ENCODE assay signal across 1 cellular context in the genomic region with DNA sequence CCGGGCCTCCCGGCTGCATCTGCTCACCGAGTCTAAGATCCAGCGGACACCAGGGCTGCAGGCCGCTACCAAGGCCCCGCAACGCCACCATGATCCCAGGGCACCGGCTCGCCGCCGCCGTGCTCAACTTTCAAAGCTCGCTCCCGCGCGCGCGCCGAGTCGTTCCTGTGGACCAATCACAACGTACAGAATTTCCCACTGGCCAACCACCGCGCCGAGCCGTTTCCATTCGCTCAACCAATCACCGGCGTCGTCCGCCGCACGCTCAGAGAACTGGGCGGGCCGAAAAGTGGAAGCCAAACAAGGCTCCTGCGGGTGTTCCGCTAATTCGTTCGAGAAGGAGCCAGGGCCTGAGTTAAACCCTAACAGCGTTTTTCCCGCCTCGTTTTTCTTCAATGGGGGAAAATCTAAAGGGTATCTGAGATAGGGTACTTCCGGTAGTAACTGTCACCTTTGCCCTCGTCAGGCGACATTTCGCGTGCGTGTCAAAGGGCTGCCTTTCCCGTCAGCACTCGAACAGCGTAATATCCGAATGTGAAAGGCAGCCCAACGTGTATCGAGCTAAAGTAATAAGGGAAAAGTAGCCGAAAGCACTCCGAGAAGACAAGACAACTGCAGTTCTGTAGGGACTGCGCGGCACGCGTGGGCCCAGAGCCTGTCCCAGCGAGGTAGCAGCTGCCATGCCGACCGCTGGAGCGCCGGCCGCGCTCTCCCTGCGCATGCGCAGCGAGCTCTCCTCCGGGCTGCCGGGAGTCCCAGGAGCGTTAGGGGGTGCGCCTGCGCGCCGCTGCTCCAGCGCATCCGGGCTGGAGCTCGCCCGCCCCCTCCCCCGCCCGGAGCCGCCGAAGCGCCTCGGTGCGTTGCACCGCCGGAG.
TF ChIP-seq lines count a peak whose summit lies in the region.

A gene with protein sequence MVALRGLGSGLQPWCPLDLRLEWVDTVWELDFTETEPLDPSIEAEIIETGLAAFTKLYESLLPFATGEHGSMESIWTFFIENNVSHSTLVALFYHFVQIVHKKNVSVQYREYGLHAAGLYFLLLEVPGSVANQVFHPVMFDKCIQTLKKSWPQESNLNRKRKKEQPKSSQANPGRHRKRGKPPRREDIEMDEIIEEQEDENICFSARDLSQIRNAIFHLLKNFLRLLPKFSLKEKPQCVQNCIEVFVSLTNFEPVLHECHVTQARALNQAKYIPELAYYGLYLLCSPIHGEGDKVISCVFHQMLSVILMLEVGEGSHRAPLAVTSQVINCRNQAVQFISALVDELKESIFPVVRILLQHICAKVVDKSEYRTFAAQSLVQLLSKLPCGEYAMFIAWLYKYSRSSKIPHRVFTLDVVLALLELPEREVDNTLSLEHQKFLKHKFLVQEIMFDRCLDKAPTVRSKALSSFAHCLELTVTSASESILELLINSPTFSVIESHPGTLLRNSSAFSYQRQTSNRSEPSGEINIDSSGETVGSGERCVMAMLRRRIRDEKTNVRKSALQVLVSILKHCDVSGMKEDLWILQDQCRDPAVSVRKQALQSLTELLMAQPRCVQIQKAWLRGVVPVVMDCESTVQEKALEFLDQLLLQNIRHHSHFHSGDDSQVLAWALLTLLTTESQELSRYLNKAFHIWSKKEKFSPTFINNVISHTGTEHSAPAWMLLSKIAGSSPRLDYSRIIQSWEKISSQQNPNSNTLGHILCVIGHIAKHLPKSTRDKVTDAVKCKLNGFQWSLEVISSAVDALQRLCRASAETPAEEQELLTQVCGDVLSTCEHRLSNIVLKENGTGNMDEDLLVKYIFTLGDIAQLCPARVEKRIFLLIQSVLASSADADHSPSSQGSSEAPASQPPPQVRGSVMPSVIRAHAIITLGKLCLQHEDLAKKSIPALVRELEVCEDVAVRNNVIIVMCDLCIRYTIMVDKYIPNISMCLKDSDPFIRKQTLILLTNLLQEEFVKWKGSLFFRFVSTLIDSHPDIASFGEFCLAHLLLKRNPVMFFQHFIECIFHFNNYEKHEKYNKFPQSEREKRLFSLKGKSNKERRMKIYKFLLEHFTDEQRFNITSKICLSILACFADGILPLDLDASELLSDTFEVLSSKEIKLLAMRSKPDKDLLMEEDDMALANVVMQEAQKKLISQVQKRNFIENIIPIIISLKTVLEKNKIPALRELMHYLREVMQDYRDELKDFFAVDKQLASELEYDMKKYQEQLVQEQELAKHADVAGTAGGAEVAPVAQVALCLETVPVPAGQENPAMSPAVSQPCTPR (N-terminal part only) (minus strand): TSS at position 132 of the 874 bp plus-strand sequence. CDS start 41 bp downstream, at position 91.
A gene (plus strand): TSS at position 836 of the 874 bp plus-strand sequence. CDS start 452 bp downstream, outside the sequence.

TF ChIP-seq in HepG2, 621 proteins besides CTCF, POLR2A, EP300 and RAD21 (continued from another document and continues in another):
- TF ChIP-seq, protein P1, sequence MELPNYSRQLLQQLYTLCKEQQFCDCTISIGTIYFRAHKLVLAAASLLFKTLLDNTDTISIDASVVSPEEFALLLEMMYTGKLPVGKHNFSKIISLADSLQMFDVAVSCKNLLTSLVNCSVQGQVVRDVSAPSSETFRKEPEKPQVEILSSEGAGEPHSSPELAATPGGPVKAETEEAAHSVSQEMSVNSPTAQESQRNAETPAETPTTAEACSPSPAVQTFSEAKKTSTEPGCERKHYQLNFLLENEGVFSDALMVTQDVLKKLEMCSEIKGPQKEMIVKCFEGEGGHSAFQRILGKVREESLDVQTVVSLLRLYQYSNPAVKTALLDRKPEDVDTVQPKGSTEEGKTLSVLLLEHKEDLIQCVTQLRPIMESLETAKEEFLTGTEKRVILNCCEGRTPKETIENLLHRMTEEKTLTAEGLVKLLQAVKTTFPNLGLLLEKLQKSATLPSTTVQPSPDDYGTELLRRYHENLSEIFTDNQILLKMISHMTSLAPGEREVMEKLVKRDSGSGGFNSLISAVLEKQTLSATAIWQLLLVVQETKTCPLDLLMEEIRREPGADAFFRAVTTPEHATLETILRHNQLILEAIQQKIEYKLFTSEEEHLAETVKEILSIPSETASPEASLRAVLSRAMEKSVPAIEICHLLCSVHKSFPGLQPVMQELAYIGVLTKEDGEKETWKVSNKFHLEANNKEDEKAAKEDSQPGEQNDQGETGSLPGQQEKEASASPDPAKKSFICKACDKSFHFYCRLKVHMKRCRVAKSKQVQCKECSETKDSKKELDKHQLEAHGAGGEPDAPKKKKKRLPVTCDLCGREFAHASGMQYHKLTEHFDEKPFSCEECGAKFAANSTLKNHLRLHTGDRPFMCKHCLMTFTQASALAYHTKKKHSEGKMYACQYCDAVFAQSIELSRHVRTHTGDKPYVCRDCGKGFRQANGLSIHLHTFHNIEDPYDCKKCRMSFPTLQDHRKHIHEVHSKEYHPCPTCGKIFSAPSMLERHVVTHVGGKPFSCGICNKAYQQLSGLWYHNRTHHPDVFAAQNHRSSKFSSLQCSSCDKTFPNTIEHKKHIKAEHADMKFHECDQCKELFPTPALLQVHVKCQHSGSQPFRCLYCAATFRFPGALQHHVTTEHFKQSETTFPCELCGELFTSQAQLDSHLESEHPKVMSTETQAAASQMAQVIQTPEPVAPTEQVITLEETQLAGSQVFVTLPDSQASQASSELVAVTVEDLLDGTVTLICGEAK (IDR thresholded peaks at IDR 0.05) = no peak
- TF ChIP-seq, protein P1 (CRISPR knock-in tag; IDR thresholded peaks at IDR 0.05) = peak; percentile 75; the same call in 1 of the 2 replicates
- TF ChIP-seq, protein P2, sequence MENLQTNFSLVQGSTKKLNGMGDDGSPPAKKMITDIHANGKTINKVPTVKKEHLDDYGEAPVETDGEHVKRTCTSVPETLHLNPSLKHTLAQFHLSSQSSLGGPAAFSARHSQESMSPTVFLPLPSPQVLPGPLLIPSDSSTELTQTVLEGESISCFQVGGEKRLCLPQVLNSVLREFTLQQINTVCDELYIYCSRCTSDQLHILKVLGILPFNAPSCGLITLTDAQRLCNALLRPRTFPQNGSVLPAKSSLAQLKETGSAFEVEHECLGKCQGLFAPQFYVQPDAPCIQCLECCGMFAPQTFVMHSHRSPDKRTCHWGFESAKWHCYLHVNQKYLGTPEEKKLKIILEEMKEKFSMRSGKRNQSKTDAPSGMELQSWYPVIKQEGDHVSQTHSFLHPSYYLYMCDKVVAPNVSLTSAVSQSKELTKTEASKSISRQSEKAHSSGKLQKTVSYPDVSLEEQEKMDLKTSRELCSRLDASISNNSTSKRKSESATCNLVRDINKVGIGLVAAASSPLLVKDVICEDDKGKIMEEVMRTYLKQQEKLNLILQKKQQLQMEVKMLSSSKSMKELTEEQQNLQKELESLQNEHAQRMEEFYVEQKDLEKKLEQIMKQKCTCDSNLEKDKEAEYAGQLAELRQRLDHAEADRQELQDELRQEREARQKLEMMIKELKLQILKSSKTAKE (CRISPR knock-in tag; IDR thresholded peaks at IDR 0.05; ENCODE audit: borderline replicate concordance) = peak; percentile 35; the same call in 1 of the 2 replicates
- TF ChIP-seq ZNF607 (CRISPR knock-in tag; IDR thresholded peaks at IDR 0.05; ENCODE audit: borderline replicate concordance) (peak; percentile 93; the same call in 1 of the 2 replicates), TARDBP (CRISPR knock-in tag; IDR thresholded peaks at IDR 0.05) (peak; percentile 71), ZFYVE20 (CRISPR knock-in tag; IDR thresholded peaks at IDR 0.05; ENCODE audit: borderline replicate concordance, low read depth) (no peak), KAT2B (IDR thresholded peaks at IDR 0.05; ENCODE audit: borderline replicate concordance, low read depth, low read length) (no peak), KDM3A (CRISPR knock-in tag; IDR thresholded peaks at IDR 0.05; ENCODE audit: low read depth) (0 out of 2 replicates have a peak, but pooled peaks have one; percentile 50), REPIN1 (CRISPR knock-in tag; IDR thresholded peaks at IDR 0.05; ENCODE audit: borderline replicate concordance, low read depth) (peak; percentile 72), KLF15 (CRISPR knock-in tag; IDR thresholded peaks at IDR 0.05; ENCODE audit: borderline replicate concordance) (0 out of 2 replicates have a peak, but pooled peaks have one; percentile 64), MYC (CRISPR knock-in tag; IDR thresholded peaks at IDR 0.05; ENCODE audit: borderline replicate concordance) (peak; percentile 87), NCOR1 (IDR thresholded peaks at IDR 0.05; ENCODE audit: borderline replicate concordance, low read length) (no peak; the same call in 1 of the 2 replicates), ZSCAN20 (CRISPR knock-in tag; IDR thresholded peaks at IDR 0.05; ENCODE audit: borderline replicate concordance) (0 out of 2 replicates have a peak, but pooled peaks have one; percentile 24), ZNF552 (CRISPR knock-in tag; IDR thresholded peaks at IDR 0.05; ENCODE audit: borderline replicate concordance) (0 out of 2 replicates have a peak, but pooled peaks have one; percentile 30)
- TF ChIP-seq, protein P3, sequence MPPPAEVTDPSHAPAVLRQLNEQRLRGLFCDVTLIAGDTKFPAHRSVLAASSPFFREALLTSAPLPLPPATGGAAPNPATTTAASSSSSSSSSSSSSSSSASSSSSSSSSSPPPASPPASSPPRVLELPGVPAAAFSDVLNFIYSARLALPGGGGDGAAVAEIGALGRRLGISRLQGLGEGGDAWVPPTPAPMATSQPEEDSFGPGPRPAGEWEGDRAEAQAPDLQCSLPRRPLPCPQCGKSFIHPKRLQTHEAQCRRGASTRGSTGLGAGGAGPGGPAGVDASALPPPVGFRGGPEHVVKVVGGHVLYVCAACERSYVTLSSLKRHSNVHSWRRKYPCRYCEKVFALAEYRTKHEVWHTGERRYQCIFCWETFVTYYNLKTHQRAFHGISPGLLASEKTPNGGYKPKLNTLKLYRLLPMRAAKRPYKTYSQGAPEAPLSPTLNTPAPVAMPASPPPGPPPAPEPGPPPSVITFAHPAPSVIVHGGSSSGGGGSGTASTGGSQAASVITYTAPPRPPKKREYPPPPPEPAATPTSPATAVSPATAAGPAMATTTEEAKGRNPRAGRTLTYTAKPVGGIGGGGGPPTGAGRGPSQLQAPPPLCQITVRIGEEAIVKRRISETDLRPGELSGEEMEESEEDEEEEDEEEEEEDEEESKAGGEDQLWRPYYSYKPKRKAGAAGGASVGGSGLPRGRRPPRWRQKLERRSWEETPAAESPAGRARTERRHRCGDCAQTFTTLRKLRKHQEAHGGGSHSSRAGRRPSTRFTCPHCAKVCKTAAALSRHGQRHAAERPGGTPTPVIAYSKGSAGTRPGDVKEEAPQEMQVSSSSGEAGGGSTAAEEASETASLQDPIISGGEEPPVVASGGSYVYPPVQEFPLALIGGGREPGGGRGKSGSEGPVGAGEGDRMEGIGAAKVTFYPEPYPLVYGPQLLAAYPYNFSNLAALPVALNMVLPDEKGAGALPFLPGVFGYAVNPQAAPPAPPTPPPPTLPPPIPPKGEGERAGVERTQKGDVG (CRISPR knock-in tag; IDR thresholded peaks at IDR 0.05; ENCODE audit: borderline replicate concordance) = no peak
- TF ChIP-seq, protein P4, sequence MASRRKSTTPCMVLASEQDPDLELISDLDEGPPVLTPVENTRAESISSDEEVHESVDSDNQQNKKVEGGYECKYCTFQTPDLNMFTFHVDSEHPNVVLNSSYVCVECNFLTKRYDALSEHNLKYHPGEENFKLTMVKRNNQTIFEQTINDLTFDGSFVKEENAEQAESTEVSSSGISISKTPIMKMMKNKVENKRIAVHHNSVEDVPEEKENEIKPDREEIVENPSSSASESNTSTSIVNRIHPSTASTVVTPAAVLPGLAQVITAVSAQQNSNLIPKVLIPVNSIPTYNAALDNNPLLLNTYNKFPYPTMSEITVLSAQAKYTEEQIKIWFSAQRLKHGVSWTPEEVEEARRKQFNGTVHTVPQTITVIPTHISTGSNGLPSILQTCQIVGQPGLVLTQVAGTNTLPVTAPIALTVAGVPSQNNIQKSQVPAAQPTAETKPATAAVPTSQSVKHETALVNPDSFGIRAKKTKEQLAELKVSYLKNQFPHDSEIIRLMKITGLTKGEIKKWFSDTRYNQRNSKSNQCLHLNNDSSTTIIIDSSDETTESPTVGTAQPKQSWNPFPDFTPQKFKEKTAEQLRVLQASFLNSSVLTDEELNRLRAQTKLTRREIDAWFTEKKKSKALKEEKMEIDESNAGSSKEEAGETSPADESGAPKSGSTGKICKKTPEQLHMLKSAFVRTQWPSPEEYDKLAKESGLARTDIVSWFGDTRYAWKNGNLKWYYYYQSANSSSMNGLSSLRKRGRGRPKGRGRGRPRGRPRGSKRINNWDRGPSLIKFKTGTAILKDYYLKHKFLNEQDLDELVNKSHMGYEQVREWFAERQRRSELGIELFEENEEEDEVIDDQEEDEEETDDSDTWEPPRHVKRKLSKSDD (CRISPR knock-in tag; IDR thresholded peaks at IDR 0.05; ENCODE audit: low read depth) = no peak
- TF ChIP-seq, protein P5, sequence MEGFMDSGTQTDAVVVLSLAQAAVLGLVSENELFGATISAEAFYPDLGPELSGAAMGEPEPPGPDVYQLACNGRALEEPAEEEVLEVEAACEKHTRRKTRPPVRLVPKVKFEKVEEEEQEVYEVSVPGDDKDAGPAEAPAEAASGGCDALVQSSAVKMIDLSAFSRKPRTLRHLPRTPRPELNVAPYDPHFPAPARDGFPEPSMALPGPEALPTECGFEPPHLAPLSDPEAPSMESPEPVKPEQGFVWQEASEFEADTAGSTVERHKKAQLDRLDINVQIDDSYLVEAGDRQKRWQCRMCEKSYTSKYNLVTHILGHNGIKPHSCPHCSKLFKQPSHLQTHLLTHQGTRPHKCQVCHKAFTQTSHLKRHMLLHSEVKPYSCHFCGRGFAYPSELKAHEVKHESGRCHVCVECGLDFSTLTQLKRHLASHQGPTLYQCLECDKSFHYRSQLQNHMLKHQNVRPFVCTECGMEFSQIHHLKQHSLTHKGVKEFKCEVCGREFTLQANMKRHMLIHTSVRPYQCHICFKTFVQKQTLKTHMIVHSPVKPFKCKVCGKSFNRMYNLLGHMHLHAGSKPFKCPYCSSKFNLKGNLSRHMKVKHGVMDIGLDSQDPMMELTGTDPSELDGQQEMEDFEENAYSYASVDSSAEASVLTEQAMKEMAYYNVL (CRISPR knock-in tag; IDR thresholded peaks at IDR 0.05; ENCODE audit: borderline replicate concordance) = peak; percentile 76; the same call in 1 of the 2 replicates
